ENCODE assay signal across 8 cellular contexts in the genomic region with DNA sequence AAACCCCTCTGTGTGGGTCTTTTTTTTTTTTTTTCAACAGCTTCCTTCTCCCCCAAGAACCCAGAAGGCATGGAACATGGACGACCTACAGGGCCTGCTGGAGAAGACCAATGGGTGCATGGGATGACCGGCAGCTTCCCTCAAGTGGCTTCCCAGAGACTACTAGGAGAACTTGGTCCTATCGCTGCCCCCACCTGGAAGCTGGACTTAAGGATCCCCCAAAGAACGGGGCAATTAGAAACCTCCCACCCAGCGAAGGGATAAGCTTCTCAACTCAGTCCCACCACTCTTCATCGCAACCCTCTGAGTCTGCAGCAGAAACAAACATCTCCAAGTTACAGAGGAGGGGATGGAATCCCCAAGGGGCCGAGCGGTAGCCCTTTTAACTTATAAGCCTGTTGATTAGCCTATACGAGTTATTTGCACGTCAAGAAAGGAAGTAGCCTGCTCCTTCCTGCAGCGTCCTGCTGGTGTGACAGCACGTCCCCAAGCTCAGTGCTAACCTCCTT. TPM values are rescaled to one million over a fixed set of nuclear protein-coding genes. Genes with fewer than 3 reads are reported as not detected.
DNase-seq lines count a peak whose midpoint lies in the region; ATAC-seq and TF ChIP-seq lines count a peak whose summit lies in the region.

No MANE protein-coding gene starts in this region.

- H3K4me3 ChIP-seq in GM12865 (ENCODE audit: low read depth, low read length): peak overlapping the region; percentile 82

- H3K9me3 Mint-ChIP-seq in progenitor cell of endocrine pancreas (ENCODE audit: low read depth): no peaks in the 10 kb centered on the region

- no peaks in the 10 kb centered on the region for H3K27me3 Mint-ChIP-seq in progenitor cell of endocrine pancreas

- no peak for ATAC-seq in GM21390 (IDR thresholded peaks at IDR 0.05; ENCODE audit: unreplicated experiment)

- peaks cover 17% of the 10 kb centered on the region for H3K4me1 Mint-ChIP-seq in progenitor cell of endocrine pancreas (ENCODE audit: low read depth)

- no peak for TF ChIP-seq CTCF in GM12865 (IDR thresholded peaks at IDR 0.05; ENCODE audit: insufficient read depth, low read depth, low read length, missing control alignments)
- no peak for TF ChIP-seq CTCF in progenitor cell of endocrine pancreas (IDR thresholded peaks at IDR 0.05; ENCODE audit: unreplicated experiment)

- no peak for DNase-seq in GM12865 (ENCODE audit: low read depth)
- DNase-seq in OCI-M1 (lab: John Stamatoyannopoulos, UW): peak; percentile 65
- DNase-seq in epithelial cell of prostate (ENCODE audit: low read depth, low spot score): no peak
- DNase-seq in progenitor cell of endocrine pancreas (ENCODE audit: low spot score, unreplicated experiment): no peak
- no peak for DNase-seq in NCI-H226
- no peak for DNase-seq in AG08395 (ENCODE audit: low spot score)
- DNase-seq in NCI-H128 (lab: John Stamatoyannopoulos, UW; ENCODE audit: unreplicated experiment): no peak

- peak overlapping the region; percentile 91 for H3K4me3 Mint-ChIP-seq in progenitor cell of endocrine pancreas (ENCODE audit: low read depth)

- H3K27ac Mint-ChIP-seq in progenitor cell of endocrine pancreas: peak overlapping the region; percentile 97

- H3K36me3 Mint-ChIP-seq in progenitor cell of endocrine pancreas (ENCODE audit: insufficient read depth): peaks cover 6% of the 10 kb centered on the region

- peak overlapping the region; percentile 93 for H3K27ac ChIP-seq in epithelial cell of prostate

RNA-seq across cellular contexts. Expression of gene ACTR1B, which starts 1.4 kb away (rescaled TPM):
- 87.4 and 88.5 TPM in 2 replicates for total RNA-seq in progenitor cell of endocrine pancreas

RNA-seq across cellular contexts. Expression of gene C2orf92, which starts 7.1 kb away (rescaled TPM):
- 15.9 and 17.4 TPM in 2 replicates for total RNA-seq in progenitor cell of endocrine pancreas

RNA-seq across cellular contexts. Expression of gene COX5B, which starts 16.6 kb away (rescaled TPM):
- 157 and 161 TPM in 2 replicates for total RNA-seq in progenitor cell of endocrine pancreas

RNA-seq across cellular contexts. Expression of gene ZAP70, which starts 50.9 kb away (rescaled TPM):
- total RNA-seq in progenitor cell of endocrine pancreas: 2.6 and 3.8 TPM in 2 replicates
